ENCODE assay signal across 8 cellular contexts in genomic region chr21:46228345-46229051, GRCh38.
DNase-seq lines count a peak whose midpoint lies in the region; ATAC-seq lines count a peak whose summit lies in the region.

TSS of gene LSS (minus strand) at chr21:46228774. CDS start at chr21:46228745, 29 bp downstream.

- peaks cover 49 to 61% of the 10 kb centered on the region in 2 donors for H3K4me1 Mint-ChIP-seq in effector memory CD8-positive, alpha-beta T cell (ENCODE audit: low read depth in 2 of 2)
- peaks cover 41% of the 10 kb centered on the region for H3K4me1 Mint-ChIP-seq in memory B cell

- H3K9me3 Mint-ChIP-seq in effector memory CD8-positive, alpha-beta T cell: no peaks in the 10 kb centered on the region
- no peaks in the 10 kb centered on the region for H3K9me3 Mint-ChIP-seq in memory B cell

- peak within 1 kb of the TSS; percentile 79 to 86 for H3K4me3 Mint-ChIP-seq in effector memory CD8-positive, alpha-beta T cell
- H3K4me3 Mint-ChIP-seq in memory B cell: peak within 1 kb of the TSS; percentile 90

- ATAC-seq in GM21381 (IDR thresholded peaks at IDR 0.05; ENCODE audit: unreplicated experiment) (peak; percentile 77), memory B cell (ENCODE audit: low read depth) (peak; percentile 93)
- ATAC-seq in effector memory CD8-positive, alpha-beta T cell (replicated peaks): peak; percentile 96

- H3K36me3 Mint-ChIP-seq in effector memory CD8-positive, alpha-beta T cell (ENCODE audit: insufficient read depth): peaks cover 7% of the 10 kb centered on the region
- peaks cover 7% of the 10 kb centered on the region for H3K36me3 Mint-ChIP-seq in memory B cell

- peak; percentile 99 for DNase-seq in COLO668 (lab: John Stamatoyannopoulos, UW; ENCODE audit: unreplicated experiment)
- peak; percentile 51 to 100 (median 99) for DNase-seq in HUDEP-2 (lab: John Stamatoyannopoulos, UW; ENCODE audit: unreplicated experiment in 76 of 76)
- peak; percentile 95 for DNase-seq in NOMO-1 treated with dmso at 0.1 percent for 144 hours (lab: John Stamatoyannopoulos, UW; ENCODE audit: unreplicated experiment)
- DNase-seq in activated CD8-positive, alpha-beta memory T cell treated with anti-CD3 and anti-CD28 coated beads for 48 hours (ENCODE audit: low read depth in 2 of 3, low spot score in 2 of 3): peak; percentile 83 to 95 (median 89)
- peak; percentile 91 to 97 (median 96) for DNase-seq in effector memory CD8-positive, alpha-beta T cell
- DNase-seq in memory B cell (ENCODE audit: low spot score in 2 of 2): peak; percentile 90 to 97
- peak; percentile 95 for DNase-seq in stimulated activated CD8-positive, alpha-beta memory T cell treated with anti-CD3 and anti-CD28 coated beads, Interleukin-12 subunit alpha, Interleukin-12 subunit beta, amount 100 ng/mL, for 1 hour (ENCODE audit: low read depth)

- no peaks in the 10 kb centered on the region for H3K27me3 Mint-ChIP-seq in effector memory CD8-positive, alpha-beta T cell
- H3K27me3 Mint-ChIP-seq in memory B cell: no peaks in the 10 kb centered on the region

- H3K27ac Mint-ChIP-seq in effector memory CD8-positive, alpha-beta T cell: peak within 1 kb of the TSS; percentile 83 to 91
- H3K27ac Mint-ChIP-seq in memory B cell: peak within 1 kb of the TSS; percentile 85

Comparison
In these comparisons a context has a peak if more than half of its experiments do, and no peak if none do; other contexts are left out.
1. Peak in every context shown above with its lines: DNase-seq and ATAC-seq.